In the genomic region with DNA sequence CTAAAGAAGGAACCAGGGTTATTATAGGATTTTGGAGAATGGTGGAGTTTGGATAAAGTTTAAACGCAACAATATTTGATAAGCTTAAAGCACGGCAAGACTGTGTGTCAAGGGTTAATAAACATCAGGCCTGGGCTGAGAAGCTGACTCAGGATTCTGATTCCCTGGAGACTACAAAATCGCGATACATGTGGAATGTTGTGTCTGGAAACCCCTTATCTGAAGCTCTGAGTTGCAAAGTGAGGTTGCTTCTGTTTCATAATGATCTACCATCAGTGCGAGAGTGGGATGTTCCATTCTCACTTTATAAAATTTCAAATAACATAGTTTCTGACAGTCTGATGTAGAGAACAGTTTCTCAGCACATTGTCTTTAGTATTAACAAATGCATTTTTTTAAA, we compare ENCODE assay signal across 17 cellular contexts. TPM values are rescaled to one million over a fixed set of nuclear protein-coding genes. Genes with fewer than 3 reads are reported as not detected.
DNase-seq lines count a peak whose midpoint lies in the region; ATAC-seq, FAIRE-seq and TF ChIP-seq lines count a peak whose summit lies in the region.
"Had no signal": no experiment of that assay in that cellular context is flagged by ENCODE, and none has a peak within 500 bp of the region (broad histone marks: within the 10 kb centered on the region; RNA-seq: fewer than 3 reads in every experiment).

No MANE protein-coding gene starts in this region.

- H3K36me3 Mint-ChIP-seq in WTC11 = peaks cover 35% of the 10 kb centered on the region
- peaks cover 27% of the 10 kb centered on the region for H3K36me3 Mint-ChIP-seq in activated CD4-positive, alpha-beta T cell treated with anti-CD3 and anti-CD28 coated beads for 36 hours (ENCODE audit: low read depth)

- peak overlapping the region; percentile 8 for H3K4me3 Mint-ChIP-seq in WTC11
- H3K4me3 Mint-ChIP-seq in activated CD4-positive, alpha-beta T cell treated with anti-CD3 and anti-CD28 coated beads for 36 hours = no peak overlapping the region
- H3K4me3 Mint-ChIP-seq: activated CD8-positive, alpha-beta T cell treated with anti-CD3 and anti-CD28 coated beads, Interleukin-2, amount 10 ng/mL, durations not matched to agents 7 days and 5 days; activated naive CD8-positive, alpha-beta T cell treated with anti-CD3 and anti-CD28 coated beads, Interleukin-2, amount 10 ng/mL, durations not matched to agents 7 days and 5 days; B cell; T-helper 2 cell treated with Interferon-gamma antibody and Interleukin-4, amounts not matched to agents 5 μg/mL and 100 μg/mL, for 36 hours had no signal

- peaks cover 18% of the 10 kb centered on the region for H3K9me3 Mint-ChIP-seq in WTC11
- H3K9me3 Mint-ChIP-seq in activated CD4-positive, alpha-beta T cell treated with anti-CD3 and anti-CD28 coated beads for 36 hours (ENCODE audit: low read depth) = peaks cover 4% of the 10 kb centered on the region

- CTCF ChIA-PET in WTC11 (lab: Charles Lee) = interaction anchor here (0.6 kb wide), 1 partner anchor 16 kb away, joined by 3 read pairs; no protein-coding TSS in a partner anchor
- CTCF ChIA-PET in activated CD4-positive, alpha-beta T cell treated with anti-CD3 and anti-CD28 coated beads for 36 hours (lab: Charles Lee) = interaction anchor here (1.1 kb wide), 1 partner anchor 11 kb away, joined by 3 read pairs; no protein-coding TSS in a partner anchor

- H3K27ac Mint-ChIP-seq in WTC11 = peak overlapping the region; percentile 69
- H3K27ac Mint-ChIP-seq in activated CD4-positive, alpha-beta T cell treated with anti-CD3 and anti-CD28 coated beads for 36 hours = no peak overlapping the region
- H3K27ac Mint-ChIP-seq: activated CD8-positive, alpha-beta T cell treated with anti-CD3 and anti-CD28 coated beads, Interleukin-2, amount 10 ng/mL, durations not matched to agents 7 days and 5 days; activated naive CD8-positive, alpha-beta T cell treated with anti-CD3 and anti-CD28 coated beads, Interleukin-2, amount 10 ng/mL, durations not matched to agents 7 days and 5 days; B cell; T-helper 2 cell treated with Interferon-gamma antibody and Interleukin-4, amounts not matched to agents 5 μg/mL and 100 μg/mL, for 36 hours had no signal

- peak overlapping the region; percentile 1 for H3K27ac ChIP-seq in cardiac muscle cell
- H3K27ac ChIP-seq in left ventricle myocardium inferior (replicated peaks) = no peak overlapping the region
- H3K27ac ChIP-seq: ovary had no signal

- POLR2A ChIA-PET in WTC11 (lab: Charles Lee) = interaction anchor here (0.5 to 2.4 kb wide), 4 partner anchors 8 to 1227 kb away, joined by 3 to 6 read pairs (median 3); no protein-coding TSS in a partner anchor
- POLR2A ChIA-PET in activated CD4-positive, alpha-beta T cell treated with anti-CD3 and anti-CD28 coated beads for 36 hours (lab: Charles Lee) = no interaction called here

- no peaks in the 10 kb centered on the region for H3K9me3 ChIP-seq in cardiac muscle cell (ENCODE audit: low read depth)
- peaks cover 12% of the 10 kb centered on the region for H3K9me3 ChIP-seq in left ventricle myocardium inferior (replicated peaks)
- H3K9me3 ChIP-seq: ovary, stomach had no signal

- FAIRE-seq in urothelium cell line (lab: Jason Lieb, UNC) = peak; percentile 44

- DNase-seq in cardiac muscle cell (ENCODE audit: low read depth in 1 of 2, low spot score in 1 of 2) (peak; percentile 44 to 90), left ventricle myocardium inferior (no peak), WTC11 (ENCODE audit: low spot score) (no peak), iris pigment epithelial cell (ENCODE audit: low read depth) (peak; percentile 82), urothelium cell line (ENCODE audit: low spot score) (no peak), activated gamma-delta T cell (lab: John Stamatoyannopoulos, UW) (no peak)
- no peak for DNase-seq in activated CD4-positive, alpha-beta T cell treated with anti-CD3 and anti-CD28 coated beads for 36 hours
- DNase-seq: activated CD8-positive, alpha-beta T cell treated with anti-CD3 and anti-CD28 coated beads, Interleukin-2, amount 10 ng/mL, durations not matched to agents 7 days and 5 days; activated naive CD8-positive, alpha-beta T cell treated with anti-CD3 and anti-CD28 coated beads, Interleukin-2, amount 10 ng/mL, durations not matched to agents 7 days and 5 days; effector memory CD4-positive, alpha-beta T cell; NCI-H2081; ovary; stimulated activated CD4-positive, alpha-beta T cell treated with anti-CD3 and anti-CD28 coated beads, Interleukin-4, amount 100 ng/mL, for 4 hours; stomach had no signal

- H3K27me3 Mint-ChIP-seq in WTC11 (ENCODE audit: low read depth) = no peaks in the 10 kb centered on the region
- no peaks in the 10 kb centered on the region for H3K27me3 Mint-ChIP-seq in activated CD4-positive, alpha-beta T cell treated with anti-CD3 and anti-CD28 coated beads for 36 hours
- H3K27me3 Mint-ChIP-seq: activated naive CD8-positive, alpha-beta T cell treated with anti-CD3 and anti-CD28 coated beads, Interleukin-2, amount 10 ng/mL, durations not matched to agents 7 days and 5 days; B cell had no signal

- TF ChIP-seq CTCF in cardiac muscle cell (IDR thresholded peaks at IDR 0.05; ENCODE audit: low read depth, low read length) (no peak), left ventricle myocardium inferior (IDR thresholded peaks at IDR 0.05; ENCODE audit: borderline replicate concordance) (no peak), WTC11 (IDR thresholded peaks at IDR 0.05) (no peak)

- H3K27me3 ChIP-seq in cardiac muscle cell = no peaks in the 10 kb centered on the region
- H3K27me3 ChIP-seq in left ventricle myocardium inferior (ENCODE audit: low read depth) = no peaks in the 10 kb centered on the region
- H3K27me3 ChIP-seq: ovary, stomach had no signal

- ATAC-seq in WTC11 (no peak; the same call in 1 of the 2 replicates), HG02981 (IDR thresholded peaks at IDR 0.05; ENCODE audit: unreplicated experiment) (no peak)
- no peak for ATAC-seq in activated CD4-positive, alpha-beta T cell treated with anti-CD3 and anti-CD28 coated beads for 36 hours
- ATAC-seq: activated CD8-positive, alpha-beta T cell treated with anti-CD3 and anti-CD28 coated beads, Interleukin-2, amount 10 ng/mL, durations not matched to agents 7 days and 5 days had no signal

- intact Hi-C loops in left ventricle myocardium inferior (cut with micrococcal nuclease) = no loop called here
- intact Hi-C loops in activated CD4-positive, alpha-beta T cell treated with anti-CD3 and anti-CD28 coated beads for 36 hours (cut with DNase I, micrococcal nuclease) = no loop called here

- H3K4me1 ChIP-seq in cardiac muscle cell (ENCODE audit: low read depth) = peaks cover 17% of the 10 kb centered on the region
- H3K4me1 ChIP-seq in left ventricle myocardium inferior = peaks cover 37% of the 10 kb centered on the region

- no peaks in the 10 kb centered on the region for H3K36me3 ChIP-seq in cardiac muscle cell
- H3K36me3 ChIP-seq in left ventricle myocardium inferior = no peaks in the 10 kb centered on the region
- H3K36me3 ChIP-seq: ovary had no signal

- peaks cover 41% of the 10 kb centered on the region for H3K4me1 Mint-ChIP-seq in WTC11
- H3K4me1 Mint-ChIP-seq in activated CD4-positive, alpha-beta T cell treated with anti-CD3 and anti-CD28 coated beads for 36 hours = peaks cover 39% of the 10 kb centered on the region

- H3K4me3 ChIP-seq in cardiac muscle cell = no peak overlapping the region
- H3K4me3 ChIP-seq in left ventricle myocardium inferior = no peak overlapping the region
- H3K4me3 ChIP-seq: ovary, stomach had no signal

TF ChIP-seq in WTC11, 78 proteins besides CTCF, POLR2A, EP300 and RAD21 (continues in another document):
- TF ChIP-seq, protein P1, sequence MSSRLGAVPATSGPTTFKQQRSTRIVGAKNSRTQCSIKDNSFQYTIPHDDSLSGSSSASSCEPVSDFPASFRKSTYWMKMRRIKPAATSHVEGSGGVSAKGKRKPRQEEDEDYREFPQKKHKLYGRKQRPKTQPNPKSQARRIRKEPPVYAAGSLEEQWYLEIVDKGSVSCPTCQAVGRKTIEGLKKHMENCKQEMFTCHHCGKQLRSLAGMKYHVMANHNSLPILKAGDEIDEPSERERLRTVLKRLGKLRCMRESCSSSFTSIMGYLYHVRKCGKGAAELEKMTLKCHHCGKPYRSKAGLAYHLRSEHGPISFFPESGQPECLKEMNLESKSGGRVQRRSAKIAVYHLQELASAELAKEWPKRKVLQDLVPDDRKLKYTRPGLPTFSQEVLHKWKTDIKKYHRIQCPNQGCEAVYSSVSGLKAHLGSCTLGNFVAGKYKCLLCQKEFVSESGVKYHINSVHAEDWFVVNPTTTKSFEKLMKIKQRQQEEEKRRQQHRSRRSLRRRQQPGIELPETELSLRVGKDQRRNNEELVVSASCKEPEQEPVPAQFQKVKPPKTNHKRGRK (CRISPR knock-in tag; IDR thresholded peaks at IDR 0.05; ENCODE audit: borderline replicate concordance) = no peak
- TF ChIP-seq, protein P2, sequence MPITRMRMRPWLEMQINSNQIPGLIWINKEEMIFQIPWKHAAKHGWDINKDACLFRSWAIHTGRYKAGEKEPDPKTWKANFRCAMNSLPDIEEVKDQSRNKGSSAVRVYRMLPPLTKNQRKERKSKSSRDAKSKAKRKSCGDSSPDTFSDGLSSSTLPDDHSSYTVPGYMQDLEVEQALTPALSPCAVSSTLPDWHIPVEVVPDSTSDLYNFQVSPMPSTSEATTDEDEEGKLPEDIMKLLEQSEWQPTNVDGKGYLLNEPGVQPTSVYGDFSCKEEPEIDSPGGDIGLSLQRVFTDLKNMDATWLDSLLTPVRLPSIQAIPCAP (CRISPR knock-in tag; IDR thresholded peaks at IDR 0.05) = no peak
- TF ChIP-seq FOXK1 (CRISPR knock-in tag; IDR thresholded peaks at IDR 0.05) = no peak
- no peak for TF ChIP-seq GTF2I (CRISPR knock-in tag; conservative IDR thresholded peaks at IDR 0.05)

RNA-seq across cellular contexts. Expression of a gene that starts 7.8 kb away (rescaled TPM):
- 21.9 and 43.3 TPM in 2 replicates for total RNA-seq in cardiac muscle cell
- polyA plus RNA-seq in cardiac muscle cell = 21.9 and 28.6 TPM in 2 replicates
- 19.4 TPM for total RNA-seq in left ventricle myocardium inferior
- total RNA-seq in WTC11 (2021) = 106 to 114 TPM (median 107 TPM) in 3 replicates
- total RNA-seq in activated CD4-positive, alpha-beta T cell treated with anti-CD3 and anti-CD28 coated beads for 36 hours = 10 to 100 TPM; 35.3 to 37.1 TPM

Comparison
In these comparisons a context has a peak if more than half of its experiments do, and no peak if none do; other contexts are left out.
1. DNase-seq: peak in cardiac muscle cell (2 of 2) and iris pigment epithelial cell (single experiment); none in left ventricle myocardium inferior (single experiment), WTC11 (single experiment), urothelium cell line (single experiment), activated CD4-positive, alpha-beta T cell treated with anti-CD3 and anti-CD28 coated beads for 36 hours (single experiment) and activated gamma-delta T cell (single experiment).